27 cellular contexts compared by ENCODE assay signal in genomic region chr5:12695651-12696050, GRCh38.
"Had no signal": no experiment of that assay in that cellular context is flagged by ENCODE, and none has a peak within 500 bp of the region (broad histone marks: within the 10 kb centered on the region; RNA-seq: fewer than 3 reads in every experiment).

No MANE protein-coding gene starts in this region.

- ATAC-seq: stimulated activated effector memory CD8-positive, alpha-beta T cell treated with anti-CD3 and anti-CD28 coated beads, Interleukin-12 subunit alpha, Interleukin-12 subunit beta, amount 100 ng/mL, for 72 hours; stimulated activated memory B cell treated with anti-CD40 and anti-IgM and Interleukin-4, amounts not matched to agents 10 μg/mL and 1 μg/mL and 100 μg/mL, for 72 hours; stimulated activated naive B cell treated with anti-CD40 and anti-IgM and Interleukin-4, amounts not matched to agents 10 μg/mL and 1 μg/mL and 100 μg/mL, for 72 hours; stimulated activated naive CD8-positive, alpha-beta T cell treated with anti-CD3 and anti-CD28 coated beads, Interleukin-15, amount 100 ng/mL, for 72 hours; stimulated activated naive CD8-positive, alpha-beta T cell treated with anti-CD3 and anti-CD28 coated beads, Interleukin-15, Interleukin-2, amounts not matched to agents 100 U/mL and 50 U/mL, for 24 hours; upper lobe of right lung had no signal

- H3K4me3 ChIP-seq: stomach, suprapubic skin, testis, thoracic aorta, thyroid gland, tibial artery, tibial nerve, transverse colon, upper lobe of left lung, upper lobe of right lung, uterus, vagina had no signal

- FAIRE-seq: urothelium cell line had no signal

- DNase-seq: stimulated activated CD4-positive, alpha-beta T cell treated with anti-CD3 and anti-CD28 coated beads, Interleukin-2, amount 100 ng/mL, for 48 hours; stimulated activated CD4-positive, alpha-beta T cell treated with anti-CD3 and anti-CD28 coated beads, Interleukin-4, amount 100 ng/mL, for 1 hour; stimulated activated CD4-positive, alpha-beta T cell treated with anti-CD3 and anti-CD28 coated beads, Interleukin-4, amount 100 ng/mL, for 24 hours; stimulated activated CD4-positive, alpha-beta T cell treated with anti-CD3 and anti-CD28 coated beads, Interleukin-4, amount 100 ng/mL, for 4 hours; stimulated activated CD8-positive, alpha-beta memory T cell treated with anti-CD3 and anti-CD28 coated beads, Interleukin-4, amount 100 ng/mL, for 48 hours; stimulated activated naive B cell treated with anti-CD40 and anti-IgM and Interleukin-4, amounts not matched to agents 10 μg/mL and 1 μg/mL and 100 μg/mL, for 72 hours; stimulated activated naive CD4-positive, alpha-beta T cell; stimulated activated naive CD4-positive, alpha-beta T cell treated with Interleukin-2 at 50 U/mL for 16 hours; stimulated activated naive CD8-positive, alpha-beta T cell treated with anti-CD3 and anti-CD28 coated beads, Interleukin-15, amount 100 ng/mL, for 72 hours; stimulated activated naive CD8-positive, alpha-beta T cell treated with anti-CD3 and anti-CD28 coated beads, Interleukin-15, Interleukin-2, amounts not matched to agents 100 U/mL and 50 U/mL, for 24 hours; stomach; substantia nigra; testis; thyroid gland; tibial artery; transverse colon; trophoblast cell; upper lobe of left lung; upper lobe of right lung; uterus had no signal

- H3K27ac ChIP-seq: stomach, suprapubic skin, testis, thoracic aorta, thyroid gland, tibial artery, tibial nerve, transverse colon, upper lobe of left lung, upper lobe of right lung, uterus, vagina had no signal

- H3K27me3 ChIP-seq: stomach, suprapubic skin, testis, thyroid gland, tibial artery, tibial nerve, transverse colon, upper lobe of left lung, upper lobe of right lung, uterus, vagina had no signal

- H3K36me3 ChIP-seq: stomach, suprapubic skin, thoracic aorta, thyroid gland, tibial artery, tibial nerve, transverse colon, upper lobe of left lung, upper lobe of right lung, uterus, vagina had no signal

- H3K9me3 ChIP-seq: stomach, suprapubic skin, testis, thoracic aorta, thyroid gland, tibial artery, tibial nerve, transverse colon, upper lobe of left lung, upper lobe of right lung, uterus, vagina had no signal

- H3K4me1 ChIP-seq: stomach, suprapubic skin, testis, tibial artery, tibial nerve, transverse colon, upper lobe of left lung, upper lobe of right lung, uterus, vagina had no signal
